ENCODE assay signal across 1 cellular context in the genomic region with DNA sequence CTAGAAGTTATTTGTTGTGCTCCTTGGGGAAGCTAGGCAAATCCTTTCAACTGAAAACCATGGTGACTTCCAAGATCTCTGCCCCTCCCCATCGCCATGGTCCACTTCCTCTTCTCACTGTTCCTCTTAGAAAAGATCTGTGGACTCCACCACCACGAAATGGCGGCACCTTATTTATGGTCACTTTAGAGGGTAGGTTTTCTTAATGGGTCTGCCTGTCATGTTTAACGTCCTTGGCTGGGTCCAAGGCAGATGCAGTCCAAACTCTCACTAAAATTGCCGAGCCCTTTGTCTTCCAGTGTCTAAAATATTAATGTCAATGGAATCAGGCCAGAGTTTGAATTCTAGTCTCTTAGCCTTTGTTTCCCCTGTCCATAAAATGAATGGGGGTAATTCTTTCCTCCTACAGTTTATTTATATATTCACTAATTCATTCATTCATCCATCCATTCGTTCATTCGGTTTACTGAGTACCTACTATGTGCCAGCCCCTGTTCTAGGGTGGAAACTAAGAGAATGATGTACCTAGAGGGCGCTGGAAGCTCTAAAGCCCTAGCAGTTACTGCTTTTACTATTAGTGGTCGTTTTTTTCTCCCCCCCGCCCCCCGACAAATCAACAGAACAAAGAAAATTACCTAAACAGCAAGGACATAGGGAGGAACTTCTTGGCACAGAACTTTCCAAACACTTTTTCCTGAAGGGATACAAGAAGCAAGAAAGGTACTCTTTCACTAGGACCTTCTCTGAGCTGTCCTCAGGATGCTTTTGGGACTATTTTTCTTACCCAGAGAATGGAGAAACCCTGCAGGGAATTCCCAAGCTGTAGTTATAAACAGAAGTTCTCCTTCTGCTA.
TF ChIP-seq lines count a peak whose summit lies in the region.

No MANE protein-coding gene starts in this region.

TF ChIP-seq in GM23338, 12 proteins besides CTCF, POLR2A, EP300 and RAD21 (continued from another document):
- TF ChIP-seq, protein P1, sequence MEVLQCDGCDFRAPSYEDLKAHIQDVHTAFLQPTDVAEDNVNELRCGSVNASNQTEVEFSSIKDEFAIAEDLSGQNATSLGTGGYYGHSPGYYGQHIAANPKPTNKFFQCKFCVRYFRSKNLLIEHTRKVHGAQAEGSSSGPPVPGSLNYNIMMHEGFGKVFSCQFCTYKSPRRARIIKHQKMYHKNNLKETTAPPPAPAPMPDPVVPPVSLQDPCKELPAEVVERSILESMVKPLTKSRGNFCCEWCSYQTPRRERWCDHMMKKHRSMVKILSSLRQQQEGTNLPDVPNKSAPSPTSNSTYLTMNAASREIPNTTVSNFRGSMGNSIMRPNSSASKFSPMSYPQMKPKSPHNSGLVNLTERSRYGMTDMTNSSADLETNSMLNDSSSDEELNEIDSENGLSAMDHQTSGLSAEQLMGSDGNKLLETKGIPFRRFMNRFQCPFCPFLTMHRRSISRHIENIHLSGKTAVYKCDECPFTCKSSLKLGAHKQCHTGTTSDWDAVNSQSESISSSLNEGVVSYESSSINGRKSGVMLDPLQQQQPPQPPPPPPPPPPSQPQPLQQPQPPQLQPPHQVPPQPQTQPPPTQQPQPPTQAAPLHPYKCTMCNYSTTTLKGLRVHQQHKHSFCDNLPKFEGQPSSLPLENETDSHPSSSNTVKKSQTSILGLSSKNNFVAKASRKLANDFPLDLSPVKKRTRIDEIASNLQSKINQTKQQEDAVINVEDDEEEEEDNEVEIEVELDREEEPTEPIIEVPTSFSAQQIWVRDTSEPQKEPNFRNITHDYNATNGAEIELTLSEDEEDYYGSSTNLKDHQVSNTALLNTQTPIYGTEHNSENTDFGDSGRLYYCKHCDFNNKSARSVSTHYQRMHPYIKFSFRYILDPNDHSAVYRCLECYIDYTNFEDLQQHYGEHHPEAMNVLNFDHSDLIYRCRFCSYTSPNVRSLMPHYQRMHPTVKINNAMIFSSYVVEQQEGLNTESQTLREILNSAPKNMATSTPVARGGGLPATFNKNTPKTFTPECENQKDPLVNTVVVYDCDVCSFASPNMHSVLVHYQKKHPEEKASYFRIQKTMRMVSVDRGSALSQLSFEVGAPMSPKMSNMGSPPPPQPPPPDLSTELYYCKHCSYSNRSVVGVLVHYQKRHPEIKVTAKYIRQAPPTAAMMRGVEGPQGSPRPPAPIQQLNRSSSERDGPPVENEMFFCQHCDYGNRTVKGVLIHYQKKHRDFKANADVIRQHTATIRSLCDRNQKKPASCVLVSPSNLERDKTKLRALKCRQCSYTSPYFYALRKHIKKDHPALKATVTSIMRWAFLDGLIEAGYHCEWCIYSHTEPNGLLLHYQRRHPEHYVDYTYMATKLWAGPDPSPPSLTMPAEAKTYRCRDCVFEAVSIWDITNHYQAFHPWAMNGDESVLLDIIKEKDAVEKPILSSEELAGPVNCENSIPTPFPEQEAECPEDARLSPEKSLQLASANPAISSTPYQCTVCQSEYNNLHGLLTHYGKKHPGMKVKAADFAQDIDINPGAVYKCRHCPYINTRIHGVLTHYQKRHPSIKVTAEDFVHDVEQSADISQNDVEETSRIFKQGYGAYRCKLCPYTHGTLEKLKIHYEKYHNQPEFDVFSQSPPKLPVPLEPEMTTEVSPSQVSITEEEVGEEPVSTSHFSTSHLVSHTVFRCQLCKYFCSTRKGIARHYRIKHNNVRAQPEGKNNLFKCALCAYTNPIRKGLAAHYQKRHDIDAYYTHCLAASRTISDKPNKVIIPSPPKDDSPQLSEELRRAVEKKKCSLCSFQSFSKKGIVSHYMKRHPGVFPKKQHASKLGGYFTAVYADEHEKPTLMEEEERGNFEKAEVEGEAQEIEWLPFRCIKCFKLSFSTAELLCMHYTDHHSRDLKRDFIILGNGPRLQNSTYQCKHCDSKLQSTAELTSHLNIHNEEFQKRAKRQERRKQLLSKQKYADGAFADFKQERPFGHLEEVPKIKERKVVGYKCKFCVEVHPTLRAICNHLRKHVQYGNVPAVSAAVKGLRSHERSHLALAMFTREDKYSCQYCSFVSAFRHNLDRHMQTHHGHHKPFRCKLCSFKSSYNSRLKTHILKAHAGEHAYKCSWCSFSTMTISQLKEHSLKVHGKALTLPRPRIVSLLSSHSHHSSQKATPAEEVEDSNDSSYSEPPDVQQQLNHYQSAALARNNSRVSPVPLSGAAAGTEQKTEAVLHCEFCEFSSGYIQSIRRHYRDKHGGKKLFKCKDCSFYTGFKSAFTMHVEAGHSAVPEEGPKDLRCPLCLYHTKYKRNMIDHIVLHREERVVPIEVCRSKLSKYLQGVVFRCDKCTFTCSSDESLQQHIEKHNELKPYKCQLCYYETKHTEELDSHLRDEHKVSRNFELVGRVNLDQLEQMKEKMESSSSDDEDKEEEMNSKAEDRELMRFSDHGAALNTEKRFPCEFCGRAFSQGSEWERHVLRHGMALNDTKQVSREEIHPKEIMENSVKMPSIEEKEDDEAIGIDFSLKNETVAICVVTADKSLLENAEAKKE (CRISPR knock-in tag; IDR thresholded peaks at IDR 0.05), result no peak
- TF ChIP-seq ZNF331 (CRISPR knock-in tag; IDR thresholded peaks at IDR 0.05; ENCODE audit: low read depth), result no peak
- TF ChIP-seq EZH2phosphoT487 (IDR thresholded peaks at IDR 0.05; ENCODE audit: unreplicated experiment), result no peak
- TF ChIP-seq, protein P2, sequence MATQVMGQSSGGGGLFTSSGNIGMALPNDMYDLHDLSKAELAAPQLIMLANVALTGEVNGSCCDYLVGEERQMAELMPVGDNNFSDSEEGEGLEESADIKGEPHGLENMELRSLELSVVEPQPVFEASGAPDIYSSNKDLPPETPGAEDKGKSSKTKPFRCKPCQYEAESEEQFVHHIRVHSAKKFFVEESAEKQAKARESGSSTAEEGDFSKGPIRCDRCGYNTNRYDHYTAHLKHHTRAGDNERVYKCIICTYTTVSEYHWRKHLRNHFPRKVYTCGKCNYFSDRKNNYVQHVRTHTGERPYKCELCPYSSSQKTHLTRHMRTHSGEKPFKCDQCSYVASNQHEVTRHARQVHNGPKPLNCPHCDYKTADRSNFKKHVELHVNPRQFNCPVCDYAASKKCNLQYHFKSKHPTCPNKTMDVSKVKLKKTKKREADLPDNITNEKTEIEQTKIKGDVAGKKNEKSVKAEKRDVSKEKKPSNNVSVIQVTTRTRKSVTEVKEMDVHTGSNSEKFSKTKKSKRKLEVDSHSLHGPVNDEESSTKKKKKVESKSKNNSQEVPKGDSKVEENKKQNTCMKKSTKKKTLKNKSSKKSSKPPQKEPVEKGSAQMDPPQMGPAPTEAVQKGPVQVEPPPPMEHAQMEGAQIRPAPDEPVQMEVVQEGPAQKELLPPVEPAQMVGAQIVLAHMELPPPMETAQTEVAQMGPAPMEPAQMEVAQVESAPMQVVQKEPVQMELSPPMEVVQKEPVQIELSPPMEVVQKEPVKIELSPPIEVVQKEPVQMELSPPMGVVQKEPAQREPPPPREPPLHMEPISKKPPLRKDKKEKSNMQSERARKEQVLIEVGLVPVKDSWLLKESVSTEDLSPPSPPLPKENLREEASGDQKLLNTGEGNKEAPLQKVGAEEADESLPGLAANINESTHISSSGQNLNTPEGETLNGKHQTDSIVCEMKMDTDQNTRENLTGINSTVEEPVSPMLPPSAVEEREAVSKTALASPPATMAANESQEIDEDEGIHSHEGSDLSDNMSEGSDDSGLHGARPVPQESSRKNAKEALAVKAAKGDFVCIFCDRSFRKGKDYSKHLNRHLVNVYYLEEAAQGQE (IDR thresholded peaks at IDR 0.05; ENCODE audit: unreplicated experiment), result no peak
- TF ChIP-seq NANOG (IDR thresholded peaks at IDR 0.05; ENCODE audit: borderline replicate concordance), result no peak
- no peak for TF ChIP-seq ZNF114 (CRISPR knock-in tag; IDR thresholded peaks at IDR 0.05)
